In genomic region chr1:93878501-93878888, GRCh38 we compare ENCODE assay signal across 8 cellular contexts. TPM values are rescaled to one million over a fixed set of nuclear protein-coding genes. Genes with fewer than 3 reads are reported as not detected.
A peak's percentile ranks its signal among the peaks of the same experiment; 100 is the strongest.
DNase-seq lines count a peak whose midpoint lies in the region; ATAC-seq, FAIRE-seq and TF ChIP-seq lines count a peak whose summit lies in the region.

No MANE protein-coding gene starts in this region.

- no peaks in the 10 kb centered on the region; the same call in 1 of the 2 replicates for H3K4me1 ChIP-seq in MM.1S (ENCODE audit: low read length)
- peaks cover 30% of the 10 kb centered on the region for H3K4me1 ChIP-seq in endothelial cell of umbilical vein (ENCODE audit: control insufficient read depth, extremely low read depth, insufficient read depth, low read length)

- peak overlapping the region; percentile 98 for H3K27ac Mint-ChIP-seq in stimulated activated memory B cell treated with anti-CD40 and anti-IgM and Interleukin-4, amounts not matched to agents 10 μg/mL and 1 μg/mL and 100 μg/mL, for 72 hours

- H4K20me1 ChIP-seq in MM.1S (ENCODE audit: insufficient read depth, low read length) (no peaks in the 10 kb centered on the region), endothelial cell of umbilical vein (replicated peaks; ENCODE audit: control insufficient read depth, extremely low read depth, insufficient read depth, low read length) (no peaks in the 10 kb centered on the region)

- peak overlapping the region; percentile 80 for H3K27ac ChIP-seq in MM.1S (ENCODE audit: low read length)
- peak overlapping the region; percentile 79 for H3K27ac ChIP-seq in endothelial cell of umbilical vein (ENCODE audit: insufficient read depth, low read depth, low read length)

- ATAC-seq in stimulated activated memory B cell treated with anti-CD40 and anti-IgM and Interleukin-4, amounts not matched to agents 10 μg/mL and 1 μg/mL and 100 μg/mL, for 72 hours: peak; percentile 78

- H3K27me3 Mint-ChIP-seq in stimulated activated memory B cell treated with anti-CD40 and anti-IgM and Interleukin-4, amounts not matched to agents 10 μg/mL and 1 μg/mL and 100 μg/mL, for 72 hours: no peaks in the 10 kb centered on the region

- TF ChIP-seq POLR2A in endothelial cell of umbilical vein (IDR thresholded peaks at IDR 0.05; ENCODE audit: low read depth, low read length): no peak

- peak; percentile 48 for DNase-seq in GM06990 (ENCODE audit: extremely low read depth, insufficient read length)
- peak; percentile 16 for DNase-seq in H7
- DNase-seq in MM.1S: peak; percentile 30
- DNase-seq in activated CD8-positive, alpha-beta memory T cell treated with anti-CD3 and anti-CD28 coated beads for 48 hours (ENCODE audit: low read depth in 2 of 3, low spot score in 2 of 3): peak; percentile 26 to 44 (median 38)
- peak; percentile 44 for DNase-seq in endothelial cell of umbilical vein (ENCODE audit: low read depth, low spot score)
- peak; percentile 24 for DNase-seq in myocyte (ENCODE audit: low read depth)
- DNase-seq in NCI-H1105 treated with DMSO at 0.1 percent for 48 hours (lab: John Stamatoyannopoulos, UW): no peak

- TF ChIP-seq CTCF in GM06990 (IDR thresholded peaks at IDR 0.05; ENCODE audit: insufficient read depth, low read length, poor library complexity, severe bottlenecking): no peak
- no peak for TF ChIP-seq CTCF in MM.1S (IDR thresholded peaks at IDR 0.05; ENCODE audit: low read length)
- no peak for TF ChIP-seq CTCF in endothelial cell of umbilical vein (IDR thresholded peaks at IDR 0.05; ENCODE audit: extremely low read depth in 1 of 2, insufficient read depth in 1 of 2, low read depth in 1 of 2, low read length in 2 of 2)

- H3K4me3 Mint-ChIP-seq in stimulated activated memory B cell treated with anti-CD40 and anti-IgM and Interleukin-4, amounts not matched to agents 10 μg/mL and 1 μg/mL and 100 μg/mL, for 72 hours: peak overlapping the region; percentile 87

- H3K36me3 Mint-ChIP-seq in stimulated activated memory B cell treated with anti-CD40 and anti-IgM and Interleukin-4, amounts not matched to agents 10 μg/mL and 1 μg/mL and 100 μg/mL, for 72 hours: peaks cover 38% of the 10 kb centered on the region

- FAIRE-seq in endothelial cell of umbilical vein (lab: Jason Lieb, UNC): no peak

- peaks cover 7% of the 10 kb centered on the region for H3K36me3 ChIP-seq in GM06990 (ENCODE audit: control insufficient read depth, insufficient read depth, low read length)
- peaks cover 20% of the 10 kb centered on the region for H3K36me3 ChIP-seq in H7 (replicated peaks; ENCODE audit: control insufficient read depth, insufficient read depth, low read length)
- no peaks in the 10 kb centered on the region for H3K36me3 ChIP-seq in MM.1S (replicated peaks; ENCODE audit: insufficient read depth, low read length)
- peaks cover 6 to 22% of the 10 kb centered on the region in 2 experiments for H3K36me3 ChIP-seq in endothelial cell of umbilical vein (ENCODE audit: control insufficient read depth in 2 of 2, extremely low read depth in 1 of 2, insufficient read depth in 2 of 2, low read length in 2 of 2)

- H3K4me2 ChIP-seq in MM.1S (ENCODE audit: low read depth, low read length) (peak overlapping the region; percentile 74), endothelial cell of umbilical vein (ENCODE audit: insufficient read depth, low read length) (peak overlapping the region; percentile 71)

- no peaks in the 10 kb centered on the region for H3K9me3 ChIP-seq in MM.1S (replicated peaks; ENCODE audit: insufficient read depth, low read length)
- H3K9me3 ChIP-seq in endothelial cell of umbilical vein (replicated peaks; ENCODE audit: control insufficient read depth, insufficient read depth, low read length): no peaks in the 10 kb centered on the region

- POLR2A ChIA-PET in endothelial cell of umbilical vein (lab: Charles Lee): interaction anchor here (0.6 kb wide), 1 partner anchor 9 kb away, joined by 3 read pairs; no protein-coding TSS in a partner anchor

- H3K4me3 ChIP-seq in GM06990 (replicated peaks; ENCODE audit: low read depth, low read length): peak overlapping the region; percentile 98
- peak overlapping the region; percentile 92 for H3K4me3 ChIP-seq in H7 (ENCODE audit: insufficient read depth, low read depth, low read length)
- peak overlapping the region; percentile 97 for H3K4me3 ChIP-seq in MM.1S (ENCODE audit: low read length)
- H3K4me3 ChIP-seq in endothelial cell of umbilical vein (replicated peaks in 1 of 3; ENCODE audit: insufficient read depth in 1 of 3, low read depth in 1 of 3, low read length in 3 of 3): peak overlapping the region; percentile 68 to 94 (median 71)

- CTCF ChIA-PET in endothelial cell of umbilical vein (lab: Charles Lee): no interaction called here

- H3K79me2 ChIP-seq in MM.1S (ENCODE audit: low read length): peaks cover 33% of the 10 kb centered on the region
- H3K79me2 ChIP-seq in endothelial cell of umbilical vein (ENCODE audit: control insufficient read depth, insufficient read depth, low read length): peaks cover 41% of the 10 kb centered on the region

- H3K9ac ChIP-seq in MM.1S (ENCODE audit: low read length) (peak overlapping the region; percentile 93), endothelial cell of umbilical vein (replicated peaks; ENCODE audit: extremely low read depth, insufficient read depth, low read length) (peak overlapping the region; percentile 97)

- H3F3A ChIP-seq in MM.1S (ENCODE audit: insufficient read depth, low read length): 0 out of 2 replicates have a peak, but pooled peaks cover 3% of the 10 kb centered on the region

- H3K9me2 ChIP-seq in MM.1S (replicated peaks; ENCODE audit: insufficient read depth, low read length): no peaks in the 10 kb centered on the region

- intact Hi-C loops in endothelial cell of umbilical vein (cut with micrococcal nuclease): no loop called here

- dilution Hi-C loops in endothelial cell of umbilical vein (cut with MboI; ENCODE audit: extremely low pct_ligation_motif_present, low sequenced_read_pairs): no loop called here

- peaks cover 51% of the 10 kb centered on the region for H3K4me1 Mint-ChIP-seq in stimulated activated memory B cell treated with anti-CD40 and anti-IgM and Interleukin-4, amounts not matched to agents 10 μg/mL and 1 μg/mL and 100 μg/mL, for 72 hours

- no peaks in the 10 kb centered on the region for H3K27me3 ChIP-seq in GM06990 (replicated peaks; ENCODE audit: control insufficient read depth, insufficient read depth, low read length)
- H3K27me3 ChIP-seq in H7 (ENCODE audit: control insufficient read depth, insufficient read depth, low read length): no peaks in the 10 kb centered on the region
- no peaks in the 10 kb centered on the region for H3K27me3 ChIP-seq in MM.1S (replicated peaks; ENCODE audit: insufficient read depth, low read length)
- no peaks in the 10 kb centered on the region for H3K27me3 ChIP-seq in endothelial cell of umbilical vein (ENCODE audit: control insufficient read depth in 2 of 2, insufficient read depth in 2 of 2, low read length in 2 of 2)

- BruUV-seq in endothelial cell of umbilical vein (replicated peaks; lab: Mats Ljungman, UMichigan): TSS peak; percentile 48

- no peaks in the 10 kb centered on the region for H3K9me1 ChIP-seq in endothelial cell of umbilical vein (replicated peaks; ENCODE audit: control insufficient read depth, extremely low read depth, insufficient read depth, low read length)

- no peaks in the 10 kb centered on the region for H3K9me3 Mint-ChIP-seq in stimulated activated memory B cell treated with anti-CD40 and anti-IgM and Interleukin-4, amounts not matched to agents 10 μg/mL and 1 μg/mL and 100 μg/mL, for 72 hours

- peak overlapping the region; percentile 82 for H2AFZ ChIP-seq in MM.1S (ENCODE audit: low read length)
- peak overlapping the region; percentile 49 for H2AFZ ChIP-seq in endothelial cell of umbilical vein (ENCODE audit: low read depth, low read length)

TF ChIP-seq in endothelial cell of umbilical vein, 7 proteins besides CTCF, POLR2A, EP300 and RAD21:
- no peak for TF ChIP-seq JUN (IDR thresholded peaks at IDR 0.05; ENCODE audit: borderline replicate concordance, insufficient read depth, insufficient read length, low read depth)
- no peak for TF ChIP-seq POLR2AphosphoS5 (IDR thresholded peaks at IDR 0.05; ENCODE audit: insufficient read depth, low read depth, low read length)
- no peak for TF ChIP-seq MYC (IDR thresholded peaks at IDR 0.05; ENCODE audit: low read depth, low read length)
- no peak for TF ChIP-seq GATA2 (IDR thresholded peaks at IDR 0.05; ENCODE audit: insufficient read depth, insufficient read length, low read depth, low read length)
- TF ChIP-seq, protein P1, sequence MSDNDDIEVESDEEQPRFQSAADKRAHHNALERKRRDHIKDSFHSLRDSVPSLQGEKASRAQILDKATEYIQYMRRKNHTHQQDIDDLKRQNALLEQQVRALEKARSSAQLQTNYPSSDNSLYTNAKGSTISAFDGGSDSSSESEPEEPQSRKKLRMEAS (IDR thresholded peaks at IDR 0.05; ENCODE audit: insufficient read depth, insufficient read length): no peak
- no peak for TF ChIP-seq FOS (IDR thresholded peaks at IDR 0.05; ENCODE audit: borderline replicate concordance, insufficient read depth, low read length)

RNA-seq across cellular contexts. Expression of gene DNTTIP2, which starts 0.5 kb away (rescaled TPM):
- 45.9 and 75.9 TPM in 2 replicates for total RNA-seq in H7 (2014; rRNA removed; shearing (Covaris generic))
- total RNA-seq in endothelial cell of umbilical vein (53.7 and 55.5 TPM in 2 replicates), myocyte (40.6 and 41.3 TPM in 2 replicates)
- polyA plus RNA-seq in endothelial cell of umbilical vein: 3.9 and 8.0 TPM in 2 replicates
- polyA plus RNA-seq in endothelial cell of umbilical vein (2011; cell fraction: cytosol; rRNA removed): 14.5 and 15.8 TPM in 2 replicates
- 35.5 and 42.6 TPM in 2 replicates for polyA plus RNA-seq in endothelial cell of umbilical vein (2011; cell fraction: nucleus; rRNA removed)
- 36.7 and 59.7 TPM in 2 replicates for polyA plus RNA-seq in endothelial cell of umbilical vein (2012)
- 11.1 and 24.2 TPM in 2 replicates for polyA minus RNA-seq in endothelial cell of umbilical vein
- polyA minus RNA-seq in endothelial cell of umbilical vein (2011; cell fraction: cytosol; rRNA and poly(A)+ RNA removed): 8.5 TPM
- 22.3 and 25.3 TPM in 2 replicates for polyA minus RNA-seq in endothelial cell of umbilical vein (2011; cell fraction: nucleus; rRNA and poly(A)+ RNA removed)
- 17.9 TPM for polyA plus RNA-seq in myocyte (2012)

RNA-seq across cellular contexts. Expression of gene GCLM, which starts 30.7 kb away (rescaled TPM):
- 19.9 and 20.0 TPM in 2 replicates for total RNA-seq in H7 (2014; rRNA removed; shearing (Covaris generic))
- total RNA-seq in endothelial cell of umbilical vein (45.6 and 55.9 TPM in 2 replicates), myocyte (9.0 and 11.2 TPM in 2 replicates)
- 8.4 and 12.3 TPM in 2 replicates for polyA plus RNA-seq in endothelial cell of umbilical vein
- 28.8 and 29.7 TPM in 2 replicates for polyA plus RNA-seq in endothelial cell of umbilical vein (2011; cell fraction: cytosol; rRNA removed)
- polyA plus RNA-seq in endothelial cell of umbilical vein (2011; cell fraction: nucleus; rRNA removed): 20.4 and 21.0 TPM in 2 replicates
- polyA plus RNA-seq in endothelial cell of umbilical vein (2012): 27.2 and 47.9 TPM in 2 replicates
- polyA minus RNA-seq in endothelial cell of umbilical vein: 30.2 and 31.0 TPM in 2 replicates
- polyA minus RNA-seq in endothelial cell of umbilical vein (2011; cell fraction: cytosol; rRNA and poly(A)+ RNA removed): 13.0 TPM
- polyA minus RNA-seq in endothelial cell of umbilical vein (2011; cell fraction: nucleus; rRNA and poly(A)+ RNA removed): 55.3 and 77.6 TPM in 2 replicates
- 28.1 TPM for polyA plus RNA-seq in myocyte (2012)
